In genomic region chr17:21358682-21359482, GRCh38 we compare ENCODE assay signal across 18 cellular contexts. TPM values are rescaled to one million over a fixed set of nuclear protein-coding genes. Genes with fewer than 3 reads are reported as not detected.
DNase-seq lines count a peak whose midpoint lies in the region; ATAC-seq and TF ChIP-seq lines count a peak whose summit lies in the region.
"Had no signal": no experiment of that assay in that cellular context is flagged by ENCODE, and none has a peak within 500 bp of the region (broad histone marks: within the 10 kb centered on the region; RNA-seq: fewer than 3 reads in every experiment).

No MANE protein-coding gene starts in this region.

- H3K36me3 ChIP-seq in esophagus squamous epithelium, result no peaks in the 10 kb centered on the region

- no peaks in the 10 kb centered on the region for H3K27me3 ChIP-seq in esophagus squamous epithelium
- H3K27me3 ChIP-seq: dorsolateral prefrontal cortex had no signal

- TF ChIP-seq CTCF in glutamatergic neuron (IDR thresholded peaks at IDR 0.05; ENCODE audit: partially characterized antibody, unreplicated experiment) (no peak), esophagus squamous epithelium (IDR thresholded peaks at IDR 0.05) (no peak)

- no peak overlapping the region for H3K4me3 ChIP-seq in esophagus squamous epithelium
- H3K4me3 ChIP-seq: dorsolateral prefrontal cortex had no signal

- H3K27me3 Mint-ChIP-seq in stimulated activated naive CD8-positive, alpha-beta T cell treated with anti-CD3 and anti-CD28 coated beads, Interleukin-15, Interleukin-2, amounts not matched to agents 100 ng/mL and 50 ng/mL, for 24 hours, result no peaks in the 10 kb centered on the region
- H3K27me3 Mint-ChIP-seq in stimulated activated naive CD8-positive, alpha-beta T cell treated with anti-CD3 and anti-CD28 coated beads, Interleukin-15, amount 100 ng/mL, for 72 hours, result no peaks in the 10 kb centered on the region
- peaks cover 12% of the 10 kb centered on the region for H3K27me3 Mint-ChIP-seq in glutamatergic neuron (ENCODE audit: unreplicated experiment)
- H3K27me3 Mint-ChIP-seq: activated CD8-positive, alpha-beta memory T cell treated with anti-CD3 and anti-CD28 coated beads, Interleukin-2, amount 10 ng/mL, durations not matched to agents 7 days and 5 days had no signal

- H3K27ac ChIP-seq in esophagus squamous epithelium, result no peak overlapping the region
- H3K27ac ChIP-seq: dorsolateral prefrontal cortex had no signal

- in situ Hi-C loops in KBM-7 (cut with MboI; ENCODE audit: low pct_unique_long_range_greater_than_20kb, low sequenced_read_pairs), result no loop called here

- no peaks in the 10 kb centered on the region for H3K9me3 ChIP-seq in esophagus squamous epithelium

- H3K9me3 Mint-ChIP-seq in stimulated activated naive CD8-positive, alpha-beta T cell treated with anti-CD3 and anti-CD28 coated beads, Interleukin-15, Interleukin-2, amounts not matched to agents 100 ng/mL and 50 ng/mL, for 24 hours, result no peaks in the 10 kb centered on the region
- H3K9me3 Mint-ChIP-seq in stimulated activated naive CD8-positive, alpha-beta T cell treated with anti-CD3 and anti-CD28 coated beads, Interleukin-15, amount 100 ng/mL, for 72 hours, result peaks cover 0 to 3% of the 10 kb centered on the region in 2 donors
- peaks cover 2% of the 10 kb centered on the region for H3K9me3 Mint-ChIP-seq in glutamatergic neuron (ENCODE audit: unreplicated experiment)
- H3K9me3 Mint-ChIP-seq: CD8-positive, alpha-beta T cell had no signal

- ATAC-seq in stimulated activated naive CD8-positive, alpha-beta T cell treated with anti-CD3 and anti-CD28 coated beads, Interleukin-15, amount 100 ng/mL, for 72 hours, result no peak
- ATAC-seq: activated CD8-positive, alpha-beta memory T cell treated with anti-CD3 and anti-CD28 coated beads, Interleukin-2, amount 10 ng/mL, durations not matched to agents 7 days and 5 days; CD8-positive, alpha-beta T cell; stimulated activated naive CD8-positive, alpha-beta T cell treated with anti-CD3 and anti-CD28 coated beads, Interleukin-15, Interleukin-2, amounts not matched to agents 100 U/mL and 50 U/mL, for 24 hours had no signal

- DNase-seq in stimulated activated naive CD8-positive, alpha-beta T cell treated with anti-CD3 and anti-CD28 coated beads, Interleukin-15, amount 100 ng/mL, for 72 hours, result no peak
- DNase-seq in glutamatergic neuron (no peak), myocyte (ENCODE audit: low read depth) (peak; percentile 91), KBM-7 (no peak), esophagus squamous epithelium (lab: John Stamatoyannopoulos, UW) (no peak), GOT3 (lab: John Stamatoyannopoulos, UW) (no peak), middle frontal gyrus (ENCODE audit: extremely low spot score, low spot score) (no peak)
- DNase-seq: 8988T; activated CD4-positive, CD25-positive, alpha-beta regulatory T cell; activated CD8-positive, alpha-beta memory T cell treated with anti-CD3 and anti-CD28 coated beads, Interleukin-2, amount 10 ng/mL, durations not matched to agents 7 days and 5 days; activated gamma-delta T cell; CD8-positive, alpha-beta T cell; dorsolateral prefrontal cortex; NCI-H187 treated with DMSO at 0.1 percent for 48 hours; stimulated activated naive CD8-positive, alpha-beta T cell treated with anti-CD3 and anti-CD28 coated beads, Interleukin-15, Interleukin-2, amounts not matched to agents 100 U/mL and 50 U/mL, for 24 hours had no signal

- 44 to 67% methylated on average over 5 to 6 of the region's 12 CpGs for WGBS in esophagus squamous epithelium, 2 donors

- H3K36me3 Mint-ChIP-seq in stimulated activated naive CD8-positive, alpha-beta T cell treated with anti-CD3 and anti-CD28 coated beads, Interleukin-15, Interleukin-2, amounts not matched to agents 100 ng/mL and 50 ng/mL, for 24 hours (ENCODE audit: low read depth), result no peaks in the 10 kb centered on the region
- H3K36me3 Mint-ChIP-seq in glutamatergic neuron (ENCODE audit: unreplicated experiment), result no peaks in the 10 kb centered on the region
- H3K36me3 Mint-ChIP-seq: activated CD8-positive, alpha-beta memory T cell treated with anti-CD3 and anti-CD28 coated beads, Interleukin-2, amount 10 ng/mL, durations not matched to agents 7 days and 5 days; CD8-positive, alpha-beta T cell had no signal

- no peaks in the 10 kb centered on the region for H3K4me1 Mint-ChIP-seq in stimulated activated naive CD8-positive, alpha-beta T cell treated with anti-CD3 and anti-CD28 coated beads, Interleukin-15, Interleukin-2, amounts not matched to agents 100 ng/mL and 50 ng/mL, for 24 hours (ENCODE audit: low read depth)
- no peaks in the 10 kb centered on the region for H3K4me1 Mint-ChIP-seq in stimulated activated naive CD8-positive, alpha-beta T cell treated with anti-CD3 and anti-CD28 coated beads, Interleukin-15, amount 100 ng/mL, for 72 hours
- peaks cover 34% of the 10 kb centered on the region for H3K4me1 Mint-ChIP-seq in glutamatergic neuron (ENCODE audit: low read depth, unreplicated experiment)
- H3K4me1 Mint-ChIP-seq: activated CD8-positive, alpha-beta memory T cell treated with anti-CD3 and anti-CD28 coated beads, Interleukin-2, amount 10 ng/mL, durations not matched to agents 7 days and 5 days had no signal

- H3K27ac Mint-ChIP-seq in stimulated activated naive CD8-positive, alpha-beta T cell treated with anti-CD3 and anti-CD28 coated beads, Interleukin-15, Interleukin-2, amounts not matched to agents 100 ng/mL and 50 ng/mL, for 24 hours, result peak overlapping the region; percentile 27
- peak overlapping the region in 1 of 2 donors; percentile 36 for H3K27ac Mint-ChIP-seq in stimulated activated naive CD8-positive, alpha-beta T cell treated with anti-CD3 and anti-CD28 coated beads, Interleukin-15, amount 100 ng/mL, for 72 hours
- H3K27ac Mint-ChIP-seq in glutamatergic neuron (ENCODE audit: unreplicated experiment), result peak overlapping the region; percentile 71
- H3K27ac Mint-ChIP-seq: activated CD8-positive, alpha-beta memory T cell treated with anti-CD3 and anti-CD28 coated beads, Interleukin-2, amount 10 ng/mL, durations not matched to agents 7 days and 5 days; CD8-positive, alpha-beta T cell had no signal

- no peaks in the 10 kb centered on the region for H3K4me1 ChIP-seq in esophagus squamous epithelium

- H3K4me3 Mint-ChIP-seq in stimulated activated naive CD8-positive, alpha-beta T cell treated with anti-CD3 and anti-CD28 coated beads, Interleukin-15, Interleukin-2, amounts not matched to agents 100 ng/mL and 50 ng/mL, for 24 hours, result no peak overlapping the region
- H3K4me3 Mint-ChIP-seq in stimulated activated naive CD8-positive, alpha-beta T cell treated with anti-CD3 and anti-CD28 coated beads, Interleukin-15, amount 100 ng/mL, for 72 hours, result no peak overlapping the region
- H3K4me3 Mint-ChIP-seq in glutamatergic neuron (ENCODE audit: unreplicated experiment), result peak overlapping the region; percentile 8
- H3K4me3 Mint-ChIP-seq: activated CD8-positive, alpha-beta memory T cell treated with anti-CD3 and anti-CD28 coated beads, Interleukin-2, amount 10 ng/mL, durations not matched to agents 7 days and 5 days; CD8-positive, alpha-beta T cell had no signal

- no peak for TF ChIP-seq POLR2A in esophagus squamous epithelium (IDR thresholded peaks at IDR 0.05)

- intact Hi-C loops in esophagus squamous epithelium (cut with DNase I), result no loop called here

RNA-seq across cellular contexts. Expression of gene KCNJ12, which starts 17.3 kb away (rescaled TPM):
- total RNA-seq in glutamatergic neuron (ENCODE audit: unreplicated experiment), result 9.6 TPM
- total RNA-seq in myocyte, result 14.6 and 15.4 TPM in 2 replicates
- polyA plus RNA-seq in myocyte (2012), result 3.7 TPM
- under 1 TPM in 3 of 4 donors, not detected in 1; 0.09 to 0.73 (median 0.38) TPM for total RNA-seq in esophagus squamous epithelium
- total RNA-seq: activated CD8-positive, alpha-beta memory T cell treated with anti-CD3 and anti-CD28 coated beads, Interleukin-2, amount 10 ng/mL, durations not matched to agents 7 days and 5 days; RPMI7951; T-helper 1 cell treated with Interleukin-12 subunit alpha and Interleukin-12 subunit beta and Interleukin-4 antibody, amounts not matched to agents 30 ng/mL and 1 ng/mL, for 36 hours had no signal
